ENCODE assay signal across 20 cellular contexts in genomic region chr5:138948391-138949222, GRCh38.
DNase-seq lines count a peak whose midpoint lies in the region; TF ChIP-seq lines count a peak whose summit lies in the region.
"Had no signal": no experiment of that assay in that cellular context is flagged by ENCODE, and none has a peak within 500 bp of the region (broad histone marks: within the 10 kb centered on the region; RNA-seq: fewer than 3 reads in every experiment).

No MANE protein-coding gene starts in this region.

- intact Hi-C loops in activated CD4-positive, alpha-beta T cell treated with anti-CD3 and anti-CD28 coated beads, Interleukin-2, amount 10 ng/mL, durations not matched to agents 24 days and 14 days (cut with micrococcal nuclease): no loop called here

- H3K4me3 ChIP-seq in BE2C (ENCODE audit: low read depth, low read length) (no peak overlapping the region), HEK293 (ENCODE audit: low read depth, low read length) (no peak overlapping the region), choroid plexus epithelial cell (ENCODE audit: low read depth, low read length) (no peak overlapping the region)
- H3K4me3 ChIP-seq: GM12878, right atrium auricular region, stomach had no signal

- peak; percentile 5; the same call in 1 of the 2 replicates for TF ChIP-seq CTCF in BE2C (IDR thresholded peaks at IDR 0.05; ENCODE audit: low read depth, low read length)
- TF ChIP-seq CTCF in HEK293 (tag by site-specific recombination; IDR thresholded peaks at IDR 0.05): no peak
- TF ChIP-seq CTCF in choroid plexus epithelial cell (conservative IDR thresholded peaks at IDR 0.05; ENCODE audit: low read depth, low read length): no peak
- no peak for TF ChIP-seq CTCF in nephron progenitor cell (IDR thresholded peaks at IDR 0.05)

- H3K36me3 Mint-ChIP-seq in nephron progenitor cell (ENCODE audit: low read depth): no peaks in the 10 kb centered on the region
- no peaks in the 10 kb centered on the region for H3K36me3 Mint-ChIP-seq in activated CD4-positive, alpha-beta T cell treated with anti-CD3 and anti-CD28 coated beads, Interleukin-2, amount 10 ng/mL, durations not matched to agents 24 days and 14 days (ENCODE audit: low read depth)

- no peaks in the 10 kb centered on the region for H3K9me3 Mint-ChIP-seq in nephron progenitor cell
- no peaks in the 10 kb centered on the region for H3K9me3 Mint-ChIP-seq in activated CD4-positive, alpha-beta T cell treated with anti-CD3 and anti-CD28 coated beads, Interleukin-2, amount 10 ng/mL, durations not matched to agents 24 days and 14 days
- H3K9me3 Mint-ChIP-seq: dendritic cell treated with granulocyte-macrophage colony-stimulating factor and Interleukin-4, amounts not matched to agents 40 ng/mL and 50 ng/mL, for 4 days had no signal

- no peaks in the 10 kb centered on the region for H3K27me3 ChIP-seq in BE2C
- H3K27me3 ChIP-seq: right atrium auricular region, stomach had no signal

- peak overlapping the region; percentile 94 for H3K27ac Mint-ChIP-seq in nephron progenitor cell
- no peak overlapping the region for H3K27ac Mint-ChIP-seq in activated CD4-positive, alpha-beta T cell treated with anti-CD3 and anti-CD28 coated beads, Interleukin-2, amount 10 ng/mL, durations not matched to agents 24 days and 14 days
- H3K27ac Mint-ChIP-seq: activated CD4-positive, alpha-beta T cell treated with anti-CD3 and anti-CD28 coated beads for 36 hours; dendritic cell treated with granulocyte-macrophage colony-stimulating factor and Interleukin-4, amounts not matched to agents 40 ng/mL and 50 ng/mL, for 4 days had no signal

- no peaks in the 10 kb centered on the region for H3K27me3 Mint-ChIP-seq in nephron progenitor cell (ENCODE audit: low read depth, poor library complexity)
- no peaks in the 10 kb centered on the region for H3K27me3 Mint-ChIP-seq in activated CD4-positive, alpha-beta T cell treated with anti-CD3 and anti-CD28 coated beads, Interleukin-2, amount 10 ng/mL, durations not matched to agents 24 days and 14 days
- H3K27me3 Mint-ChIP-seq: activated CD4-positive, alpha-beta T cell treated with anti-CD3 and anti-CD28 coated beads for 36 hours; dendritic cell treated with granulocyte-macrophage colony-stimulating factor and Interleukin-4, amounts not matched to agents 40 ng/mL and 50 ng/mL, for 4 days had no signal

- H3K36me3 ChIP-seq in BE2C (no peaks in the 10 kb centered on the region; the same call in 1 of the 2 replicates), HEK293 (ENCODE audit: control insufficient read depth in 2 of 2, insufficient read depth in 1 of 2, low read length in 2 of 2) (peaks cover 0 to 10% of the 10 kb centered on the region in 2 experiments; a peak in 1 of 3 replicates)

- H3K27ac ChIP-seq in HEK293 (ENCODE audit: extremely low read depth, low read depth, low read length): no peak overlapping the region
- H3K27ac ChIP-seq: stomach had no signal

- peaks cover 91% of the 10 kb centered on the region for H3K4me1 Mint-ChIP-seq in nephron progenitor cell
- H3K4me1 Mint-ChIP-seq in activated CD4-positive, alpha-beta T cell treated with anti-CD3 and anti-CD28 coated beads, Interleukin-2, amount 10 ng/mL, durations not matched to agents 24 days and 14 days: peaks cover 14% of the 10 kb centered on the region

- CTCF ChIA-PET in HEK293 (lab: Yijun Ruan, JAX): interaction anchor here (0.5 to 0.7 kb wide), 2 partner anchors 27 to 28 kb away, joined by 3 to 4 read pairs; no protein-coding TSS in a partner anchor

- H3K9me3 ChIP-seq in BE2C (no peaks in the 10 kb centered on the region), HEK293 (ENCODE audit: control insufficient read depth, insufficient read depth, low read depth, low read length) (no peaks in the 10 kb centered on the region)
- H3K9me3 ChIP-seq: right atrium auricular region, stomach had no signal

- POLR2A ChIA-PET in HEK293 (lab: Yijun Ruan, JAX): no interaction called here

- peak overlapping the region; percentile 64 for H3K4me3 Mint-ChIP-seq in nephron progenitor cell
- no peak overlapping the region for H3K4me3 Mint-ChIP-seq in activated CD4-positive, alpha-beta T cell treated with anti-CD3 and anti-CD28 coated beads, Interleukin-2, amount 10 ng/mL, durations not matched to agents 24 days and 14 days
- H3K4me3 Mint-ChIP-seq: activated CD4-positive, alpha-beta T cell treated with anti-CD3 and anti-CD28 coated beads for 36 hours; dendritic cell treated with granulocyte-macrophage colony-stimulating factor and Interleukin-4, amounts not matched to agents 40 ng/mL and 50 ng/mL, for 4 days had no signal

- DNase-seq in BE2C (peak; percentile 90), choroid plexus epithelial cell (ENCODE audit: low read depth) (peak; percentile 50), nephron progenitor cell (peak; percentile 25), DMS 273 treated with DMSO at 0.1 percent for 48 hours (lab: John Stamatoyannopoulos, UW) (no peak), DMS79 (lab: John Stamatoyannopoulos, UW) (no peak), putamen (ENCODE audit: low spot score) (no peak)
- no peak for DNase-seq in activated CD4-positive, alpha-beta T cell treated with anti-CD3 and anti-CD28 coated beads, Interleukin-2, amount 10 ng/mL, durations not matched to agents 24 days and 14 days
- DNase-seq: activated CD4-positive, alpha-beta T cell treated with anti-CD3 and anti-CD28 coated beads for 36 hours; activated CD8-positive, alpha-beta memory T cell treated with anti-CD3 and anti-CD28 coated beads, Interleukin-2, amount 50 U/mL, for 48 hours; activated naive CD4-positive, alpha-beta T cell treated with Interleukin-2 at 50 U/mL for 16 hours; aorta; mammary epithelial cell; NCI-H1436 treated with DMSO at 0.1 percent for 48 hours; SHP77 treated with DMSO at 0.1 percent for 48 hours; T1000 had no signal

- H3K4me1 ChIP-seq in BE2C: peaks cover 77% of the 10 kb centered on the region
- peaks cover 3% of the 10 kb centered on the region; the same call in 1 of the 2 replicates for H3K4me1 ChIP-seq in HEK293 (ENCODE audit: control insufficient read depth, insufficient read depth, low read length)

TF ChIP-seq in HEK293, 187 proteins besides CTCF, POLR2A, EP300 and RAD21:
- TF ChIP-seq ZNF292 (tag by site-specific recombination; IDR thresholded peaks at IDR 0.05; ENCODE audit: borderline replicate concordance, low read depth): no peak
- peak; percentile 30 for TF ChIP-seq ZFHX2 (tag by site-specific recombination; conservative IDR thresholded peaks at IDR 0.05)
- peak; percentile 87 for TF ChIP-seq ZIC2 (tag by site-specific recombination; IDR thresholded peaks at IDR 0.05)
- peak; percentile 72 for TF ChIP-seq EGR2 (tag by site-specific recombination; IDR thresholded peaks at IDR 0.05; ENCODE audit: low read depth)

Comparison
In these comparisons a context has a peak if more than half of its experiments do, and no peak if none do; other contexts are left out.
1. DNase-seq: peak in BE2C (single experiment), choroid plexus epithelial cell (single experiment) and nephron progenitor cell (single experiment); none in DMS 273 treated with DMSO at 0.1 percent for 48 hours (single experiment), DMS79 (single experiment), putamen (single experiment) and activated CD4-positive, alpha-beta T cell treated with anti-CD3 and anti-CD28 coated beads, Interleukin-2, amount 10 ng/mL, durations not matched to agents 24 days and 14 days (single experiment).